ENCODE assay signal across 23 cellular contexts in the genomic region with DNA sequence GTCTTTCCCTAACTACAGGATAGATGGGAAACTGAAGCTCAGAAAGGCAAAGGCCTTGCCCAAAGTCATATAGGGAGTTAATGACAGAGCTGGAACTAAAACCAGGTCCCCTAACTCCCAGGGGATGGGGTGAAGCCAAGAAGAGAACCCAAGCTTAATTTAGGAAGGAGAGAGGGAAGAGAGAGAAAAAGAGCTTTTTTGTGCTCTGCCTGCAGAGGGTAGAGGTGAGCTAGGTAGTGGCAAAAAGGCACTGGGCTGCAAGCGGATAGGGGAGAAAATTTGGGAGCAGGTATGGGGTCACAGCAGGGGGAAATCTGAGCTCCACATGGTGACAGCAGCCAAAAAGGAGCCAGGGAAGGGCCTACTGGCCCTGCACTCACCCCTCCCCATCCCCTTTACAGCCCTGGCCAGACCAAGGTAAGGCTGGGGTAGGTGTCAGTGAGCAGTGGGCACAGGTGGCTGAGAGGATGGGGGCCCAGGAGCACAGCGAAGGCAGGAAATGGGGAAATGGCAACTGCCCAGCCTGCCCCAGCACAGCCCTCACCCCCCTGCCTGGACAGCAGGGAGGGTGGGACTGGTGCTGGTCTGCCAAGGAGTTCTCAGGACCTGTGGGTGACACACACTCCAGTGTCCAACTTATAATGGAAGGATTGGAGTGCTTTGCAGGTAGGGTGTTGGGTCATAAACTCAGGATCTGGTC. TPM values are rescaled to one million over a fixed set of nuclear protein-coding genes. Genes with fewer than 3 reads are reported as not detected.
DNase-seq lines count a peak whose midpoint lies in the region; ATAC-seq, FAIRE-seq and TF ChIP-seq lines count a peak whose summit lies in the region.
"Had no signal": no experiment of that assay in that cellular context is flagged by ENCODE, and none has a peak within 500 bp of the region (broad histone marks: within the 10 kb centered on the region; RNA-seq: fewer than 3 reads in every experiment).

No MANE protein-coding gene starts in this region.

- TF ChIP-seq EP300 in Ishikawa (IDR thresholded peaks at IDR 0.05; ENCODE audit: borderline replicate concordance), result no peak

- H3K27me3 ChIP-seq in DOHH2 (ENCODE audit: control insufficient read depth, low read length), result peaks cover 34% of the 10 kb centered on the region
- H3K27me3 ChIP-seq: uterus had no signal

- H3K27me3 Mint-ChIP-seq in neural crest cell (ENCODE audit: low read depth), result peaks cover 41% of the 10 kb centered on the region
- H3K27me3 Mint-ChIP-seq: central memory CD8-positive, alpha-beta T cell had no signal

- ATAC-seq in GM18520 (IDR thresholded peaks at IDR 0.05; ENCODE audit: unreplicated experiment) (no peak), GM18867 (IDR thresholded peaks at IDR 0.05; ENCODE audit: unreplicated experiment) (no peak)
- ATAC-seq: activated CD4-positive, CD25-positive, alpha-beta regulatory T cell treated with anti-CD3 and anti-CD28 coated beads, Interleukin-2, amount 50 U/mL, for 24 hours; CD8-positive, alpha-beta T cell; left lung had no signal

- DNase-seq in caudate nucleus (lab: John Stamatoyannopoulos, UW) (no peak), neural crest cell (ENCODE audit: low read depth, low spot score) (no peak), kidney (no peak)
- DNase-seq: activated CD8-positive, alpha-beta memory T cell treated with anti-CD3 and anti-CD28 coated beads for 24 hours; activated naive CD4-positive, alpha-beta T cell treated with anti-CD3 and anti-CD28 coated beads, Interleukin-2, amount 50 U/mL, for 16 hours; activated T-cell treated with anti-CD3 and anti-CD28 coated beads, Interleukin-2, amount 50 U/mL, for 48 hours; CD8-positive, alpha-beta T cell; DMS53; foreskin melanocyte; GOT3; left lung; NCI-H1694; OCI-M1; SHP77; SW 1271; uterus had no signal

- no peaks in the 10 kb centered on the region for H3K36me3 Mint-ChIP-seq in neural crest cell (ENCODE audit: low read depth)
- H3K36me3 Mint-ChIP-seq: CD8-positive, alpha-beta T cell had no signal

- H3F3A ChIP-seq in DOHH2 (ENCODE audit: control insufficient read depth, insufficient read depth), result no peaks in the 10 kb centered on the region

- H3K4me1 ChIP-seq in DOHH2 (ENCODE audit: control insufficient read depth, low read length) (peaks cover 20% of the 10 kb centered on the region), kidney (ENCODE audit: control insufficient read depth in 1 of 2, insufficient read depth in 1 of 2, low read depth in 1 of 2, low read length in 2 of 2) (peaks cover 0 to 8% of the 10 kb centered on the region in 2 donors)
- H3K4me1 ChIP-seq: prostate gland, uterus had no signal

- peaks cover 6% of the 10 kb centered on the region for H3K4me1 Mint-ChIP-seq in neural crest cell

- intact Hi-C loops in kidney (cut with DNase I), result no loop called here

- no peak overlapping the region for H3K27ac Mint-ChIP-seq in neural crest cell (ENCODE audit: unreplicated experiment)
- H3K27ac Mint-ChIP-seq: CD8-positive, alpha-beta T cell had no signal

- H3K4me3 Mint-ChIP-seq in neural crest cell, result peak overlapping the region; percentile 4
- H3K4me3 Mint-ChIP-seq: CD8-positive, alpha-beta T cell; central memory CD8-positive, alpha-beta T cell had no signal

- FAIRE-seq in kidney (lab: Jason Lieb, UNC), result no peak

- H3K79me2 ChIP-seq in DOHH2 (ENCODE audit: control insufficient read depth, low read length), result no peaks in the 10 kb centered on the region

- no peak overlapping the region for H3K27ac ChIP-seq in DOHH2 (ENCODE audit: low read depth, low read length)
- H3K27ac ChIP-seq in caudate nucleus (ENCODE audit: low read depth, low read length), result peak overlapping the region; percentile 49
- no peak overlapping the region for H3K27ac ChIP-seq in kidney (ENCODE audit: low read depth in 2 of 2, low read length in 2 of 2)
- H3K27ac ChIP-seq: left lung, prostate gland, uterus had no signal

- H3K9me3 ChIP-seq in DOHH2 (ENCODE audit: control insufficient read depth, insufficient read depth, low read length) (no peaks in the 10 kb centered on the region), kidney (ENCODE audit: control insufficient read depth in 1 of 2, low read length in 2 of 2) (no peaks in the 10 kb centered on the region)
- H3K9me3 ChIP-seq: left lung, prostate gland, uterus had no signal

- no peak overlapping the region for H3K9ac ChIP-seq in kidney (ENCODE audit: low read length in 2 of 2)

- H4K20me1 ChIP-seq in DOHH2 (ENCODE audit: control insufficient read depth, insufficient read depth, low read depth, low read length), result no peaks in the 10 kb centered on the region

- no peaks in the 10 kb centered on the region for H3K9me2 ChIP-seq in DOHH2 (replicated peaks; ENCODE audit: control insufficient read depth, low read length)

- no peak overlapping the region for H3K4me2 ChIP-seq in DOHH2 (ENCODE audit: low read length)

- peak; percentile 26; the same call in 1 of the 2 replicates for TF ChIP-seq RAD21 in Ishikawa (IDR thresholded peaks at IDR 0.05; ENCODE audit: low read depth)

- no peaks in the 10 kb centered on the region for H3K36me3 ChIP-seq in DOHH2 (ENCODE audit: control insufficient read depth, low read length)
- H3K36me3 ChIP-seq in kidney (ENCODE audit: control insufficient read depth in 1 of 2, insufficient read depth in 2 of 2, low read length in 2 of 2), result no peaks in the 10 kb centered on the region
- H3K36me3 ChIP-seq: left lung, prostate gland, uterus had no signal

- no peaks in the 10 kb centered on the region for H3K9me3 Mint-ChIP-seq in neural crest cell
- H3K9me3 Mint-ChIP-seq: CD8-positive, alpha-beta T cell; central memory CD8-positive, alpha-beta T cell had no signal

- H3K4me3 ChIP-seq in DOHH2 (ENCODE audit: low read length) (no peak overlapping the region), kidney (ENCODE audit: low read length in 2 of 2) (no peak overlapping the region)
- H3K4me3 ChIP-seq: left lung, prostate gland, uterus had no signal

- TF ChIP-seq CTCF in DOHH2 (IDR thresholded peaks at IDR 0.05; ENCODE audit: low read depth, low read length, poor library complexity, severe bottlenecking) (peak; percentile 29), neural crest cell (conservative IDR thresholded peaks at IDR 0.05) (no peak), kidney (IDR thresholded peaks at IDR 0.05; ENCODE audit: borderline replicate concordance, extremely low read depth, insufficient read depth) (no peak)

TF ChIP-seq in Ishikawa, 13 proteins besides CTCF, POLR2A, EP300 and RAD21:
- TF ChIP-seq TAF1 (IDR thresholded peaks at IDR 0.05; ENCODE audit: low read depth) (no peak), EGR1 (IDR thresholded peaks at IDR 0.05) (no peak), TCF12 (IDR thresholded peaks at IDR 0.05; ENCODE audit: low read depth) (no peak), FOXM1 (IDR thresholded peaks at IDR 0.05; ENCODE audit: borderline replicate concordance, low read depth) (no peak), NFIC (IDR thresholded peaks at IDR 0.05) (no peak), CREB1 (IDR thresholded peaks at IDR 0.05; ENCODE audit: low read depth) (no peak), ZBTB7A (IDR thresholded peaks at IDR 0.05; ENCODE audit: low read depth) (no peak), TEAD4 (IDR thresholded peaks at IDR 0.05) (no peak), CEBPB (IDR thresholded peaks at IDR 0.05) (no peak), YY1 (IDR thresholded peaks at IDR 0.05; ENCODE audit: low read depth) (no peak)
- TF ChIP-seq, protein P1, sequence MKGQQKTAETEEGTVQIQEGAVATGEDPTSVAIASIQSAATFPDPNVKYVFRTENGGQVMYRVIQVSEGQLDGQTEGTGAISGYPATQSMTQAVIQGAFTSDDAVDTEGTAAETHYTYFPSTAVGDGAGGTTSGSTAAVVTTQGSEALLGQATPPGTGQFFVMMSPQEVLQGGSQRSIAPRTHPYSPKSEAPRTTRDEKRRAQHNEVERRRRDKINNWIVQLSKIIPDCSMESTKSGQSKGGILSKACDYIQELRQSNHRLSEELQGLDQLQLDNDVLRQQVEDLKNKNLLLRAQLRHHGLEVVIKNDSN (IDR thresholded peaks at IDR 0.05), result no peak
- TF ChIP-seq, protein P2, sequence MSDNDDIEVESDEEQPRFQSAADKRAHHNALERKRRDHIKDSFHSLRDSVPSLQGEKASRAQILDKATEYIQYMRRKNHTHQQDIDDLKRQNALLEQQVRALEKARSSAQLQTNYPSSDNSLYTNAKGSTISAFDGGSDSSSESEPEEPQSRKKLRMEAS (IDR thresholded peaks at IDR 0.05), result no peak
- TF ChIP-seq, protein P3, sequence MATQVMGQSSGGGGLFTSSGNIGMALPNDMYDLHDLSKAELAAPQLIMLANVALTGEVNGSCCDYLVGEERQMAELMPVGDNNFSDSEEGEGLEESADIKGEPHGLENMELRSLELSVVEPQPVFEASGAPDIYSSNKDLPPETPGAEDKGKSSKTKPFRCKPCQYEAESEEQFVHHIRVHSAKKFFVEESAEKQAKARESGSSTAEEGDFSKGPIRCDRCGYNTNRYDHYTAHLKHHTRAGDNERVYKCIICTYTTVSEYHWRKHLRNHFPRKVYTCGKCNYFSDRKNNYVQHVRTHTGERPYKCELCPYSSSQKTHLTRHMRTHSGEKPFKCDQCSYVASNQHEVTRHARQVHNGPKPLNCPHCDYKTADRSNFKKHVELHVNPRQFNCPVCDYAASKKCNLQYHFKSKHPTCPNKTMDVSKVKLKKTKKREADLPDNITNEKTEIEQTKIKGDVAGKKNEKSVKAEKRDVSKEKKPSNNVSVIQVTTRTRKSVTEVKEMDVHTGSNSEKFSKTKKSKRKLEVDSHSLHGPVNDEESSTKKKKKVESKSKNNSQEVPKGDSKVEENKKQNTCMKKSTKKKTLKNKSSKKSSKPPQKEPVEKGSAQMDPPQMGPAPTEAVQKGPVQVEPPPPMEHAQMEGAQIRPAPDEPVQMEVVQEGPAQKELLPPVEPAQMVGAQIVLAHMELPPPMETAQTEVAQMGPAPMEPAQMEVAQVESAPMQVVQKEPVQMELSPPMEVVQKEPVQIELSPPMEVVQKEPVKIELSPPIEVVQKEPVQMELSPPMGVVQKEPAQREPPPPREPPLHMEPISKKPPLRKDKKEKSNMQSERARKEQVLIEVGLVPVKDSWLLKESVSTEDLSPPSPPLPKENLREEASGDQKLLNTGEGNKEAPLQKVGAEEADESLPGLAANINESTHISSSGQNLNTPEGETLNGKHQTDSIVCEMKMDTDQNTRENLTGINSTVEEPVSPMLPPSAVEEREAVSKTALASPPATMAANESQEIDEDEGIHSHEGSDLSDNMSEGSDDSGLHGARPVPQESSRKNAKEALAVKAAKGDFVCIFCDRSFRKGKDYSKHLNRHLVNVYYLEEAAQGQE (IDR thresholded peaks at IDR 0.05; ENCODE audit: low read depth), result no peak
TF ChIP-seq in Ishikawa: peak in this region for 0.

RNA-seq across cellular contexts. Expression of a gene that starts 3.3 kb away (rescaled TPM):
- total RNA-seq in neural crest cell, result 12.0 and 13.2 TPM in 2 replicates
- total RNA-seq in kidney, result 0.22 TPM
- polyA plus RNA-seq in kidney (ENCODE audit: insufficient read depth, low read depth, low replicate concordance), result 2.7 TPM
- total RNA-seq: CD8-positive, alpha-beta T cell had no signal

Comparison
In these comparisons a context has a peak if more than half of its experiments do, and no peak if none do; other contexts are left out.
1. RNA of a gene that starts 3.3 kb away (total RNA-seq): 12.0 to 13.2 TPM in neural crest cell; 0.22 TPM in kidney (single experiment); every median in the first group is over 10 times any median in the second.